ENCODE assay signal across 6 cellular contexts in the genomic region with DNA sequence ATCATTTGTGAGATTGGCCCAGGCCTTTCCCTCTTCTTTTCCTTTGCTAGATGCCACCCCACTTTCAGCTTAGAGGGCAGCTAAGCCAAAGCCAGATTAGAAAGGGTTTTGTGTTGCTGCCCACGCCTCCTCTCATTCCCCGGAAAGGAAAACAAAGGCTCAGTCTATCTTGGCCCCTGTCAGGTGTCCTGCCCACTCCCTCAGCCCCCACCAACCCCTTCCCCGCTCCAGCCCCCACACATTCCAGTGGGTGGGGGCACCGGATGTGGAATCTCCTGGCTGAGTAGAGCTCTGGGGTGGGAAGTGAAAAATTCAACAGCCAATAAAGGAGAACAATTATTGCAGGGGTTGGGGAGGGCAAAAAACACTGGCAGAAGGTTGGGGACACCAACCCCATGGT. TPM values are rescaled to one million over a fixed set of nuclear protein-coding genes. Genes with fewer than 3 reads are reported as not detected.
DNase-seq lines count a peak whose midpoint lies in the region; ATAC-seq and TF ChIP-seq lines count a peak whose summit lies in the region.

No MANE protein-coding gene starts in this region.

- no peak overlapping the region for H3K4me3 ChIP-seq in sigmoid colon

- H3K27me3 Mint-ChIP-seq in stimulated activated naive CD8-positive, alpha-beta T cell treated with anti-CD3 and anti-CD28 coated beads, Interleukin-15, amount 100 ng/mL, for 72 hours, result no peaks in the 10 kb centered on the region

- TF ChIP-seq EP300 in sigmoid colon (IDR thresholded peaks at IDR 0.05), result no peak

- H3K27me3 ChIP-seq in sigmoid colon, result no peaks in the 10 kb centered on the region

- peak overlapping the region in 1 of 2 donors; percentile 97 for H3K4me3 Mint-ChIP-seq in stimulated activated naive CD8-positive, alpha-beta T cell treated with anti-CD3 and anti-CD28 coated beads, Interleukin-15, amount 100 ng/mL, for 72 hours

- H3K4me1 ChIP-seq in sigmoid colon, result peaks cover 0 to 84% (median 80%) of the 10 kb centered on the region in 4 donors

- no peaks in the 10 kb centered on the region for H3K9me3 ChIP-seq in sigmoid colon

- ATAC-seq in HG03354 (IDR thresholded peaks at IDR 0.05; ENCODE audit: poor library complexity, severe bottlenecking, unreplicated experiment) (no peak), HG03095 (IDR thresholded peaks at IDR 0.05; ENCODE audit: unreplicated experiment) (no peak)
- ATAC-seq in stimulated activated naive CD8-positive, alpha-beta T cell treated with anti-CD3 and anti-CD28 coated beads, Interleukin-15, amount 100 ng/mL, for 72 hours, result no peak

- TF ChIP-seq POLR2A in sigmoid colon (IDR thresholded peaks at IDR 0.05), result no peak

- no peak overlapping the region for H3K27ac Mint-ChIP-seq in stimulated activated naive CD8-positive, alpha-beta T cell treated with anti-CD3 and anti-CD28 coated beads, Interleukin-15, amount 100 ng/mL, for 72 hours

- H3K27ac ChIP-seq in sigmoid colon, result peak overlapping the region; percentile 100

- H3K36me3 ChIP-seq in sigmoid colon, result no peaks in the 10 kb centered on the region

- intact Hi-C loops in sigmoid colon (cut with DNase I), result no loop called here

- H3K4me1 Mint-ChIP-seq in stimulated activated naive CD8-positive, alpha-beta T cell treated with anti-CD3 and anti-CD28 coated beads, Interleukin-15, amount 100 ng/mL, for 72 hours, result peaks cover 36% of the 10 kb centered on the region

- DNase-seq in M059J (ENCODE audit: low read depth) (peak; percentile 41), dermis blood vessel endothelial cell (peak; percentile 39), sigmoid colon (no peak)
- DNase-seq in stimulated activated naive CD8-positive, alpha-beta T cell treated with anti-CD3 and anti-CD28 coated beads, Interleukin-15, amount 100 ng/mL, for 72 hours, result no peak

- no peak for TF ChIP-seq CTCF in sigmoid colon (IDR thresholded peaks at IDR 0.05)

- H3K9me3 Mint-ChIP-seq in stimulated activated naive CD8-positive, alpha-beta T cell treated with anti-CD3 and anti-CD28 coated beads, Interleukin-15, amount 100 ng/mL, for 72 hours, result no peaks in the 10 kb centered on the region

- WGBS in sigmoid colon, 2 donors, result 34 to 63% methylated on average over 4 of the region's 4 CpGs

RNA-seq across cellular contexts. Expression of gene RDH5, which starts 2.2 kb away (rescaled TPM):
- total RNA-seq in M059J (2014; rRNA removed; shearing (Covaris generic)), result 2.0 and 3.2 TPM in 2 replicates
- 0.74 and 2.2 TPM in 2 replicates for total RNA-seq in dermis blood vessel endothelial cell
- total RNA-seq in sigmoid colon, result 10 to 100 TPM; 11.2 to 37.5 (median 32.1) TPM
- 10 to 100 TPM in 2 of 3 donors, 1 to 10 TPM in 1; 8.4 to 34.4 (median 27.1) TPM for polyA plus RNA-seq in sigmoid colon

RNA-seq across cellular contexts. Expression of gene BLOC1S1, which starts 2.2 kb away (rescaled TPM):
- total RNA-seq in M059J (2014; rRNA removed; shearing (Covaris generic)), result 115 and 120 TPM in 2 replicates
- 55.8 and 61.2 TPM in 2 replicates for total RNA-seq in dermis blood vessel endothelial cell
- total RNA-seq in sigmoid colon, result 100 to 1,000 TPM; 173 to 356 (median 317) TPM
- 100 to 1,000 TPM; 329 to 655 (median 634) TPM for polyA plus RNA-seq in sigmoid colon

RNA-seq across cellular contexts. Expression of gene ITGA7, which starts 10.3 kb away (rescaled TPM):
- total RNA-seq in M059J (2014; rRNA removed; shearing (Covaris generic)), result 4.2 and 7.9 TPM in 2 replicates
- total RNA-seq in dermis blood vessel endothelial cell (0.42 and 0.68 TPM in 2 replicates), sigmoid colon (100 to 1,000 TPM in 3 of 4 donors, 10 to 100 TPM in 1; 66.6 to 588 (median 204) TPM)
- 10 to 100 TPM in 1 of 3 donors, 1 to 10 TPM in 2; 1.8 to 21.0 (median 3.6) TPM for polyA plus RNA-seq in sigmoid colon

RNA-seq across cellular contexts. Expression of gene CD63, which starts 10.8 kb away (rescaled TPM):
- 1,074 and 1,218 TPM in 2 replicates for total RNA-seq in M059J (2014; rRNA removed; shearing (Covaris generic))
- total RNA-seq in dermis blood vessel endothelial cell (752 and 1,427 TPM in 2 replicates), sigmoid colon (100 to 1,000 TPM; 670 to 933 (median 849) TPM)
- polyA plus RNA-seq in sigmoid colon, result 1,000 to 10,000 TPM in 1 of 3 donors, 100 to 1,000 TPM in 2; 450 to 1,058 (median 486) TPM

RNA-seq across cellular contexts. Expression of gene GDF11, which starts 24.9 kb away (rescaled TPM):
- total RNA-seq in M059J (2014; rRNA removed; shearing (Covaris generic)), result 3.9 and 7.1 TPM in 2 replicates
- total RNA-seq in dermis blood vessel endothelial cell, result 1.4 and 5.9 TPM in 2 replicates
- 10 to 100 TPM in 1 of 4 donors, 1 to 10 TPM in 3; 4.3 to 12.2 (median 4.6) TPM for total RNA-seq in sigmoid colon
- 1 to 10 TPM; 1.2 to 3.9 (median 2.4) TPM for polyA plus RNA-seq in sigmoid colon

Comparison
In these comparisons a context has a peak if more than half of its experiments do, and no peak if none do; other contexts are left out.
1. DNase-seq: peak in M059J (single experiment) and dermis blood vessel endothelial cell (single experiment); none in sigmoid colon (single experiment) and stimulated activated naive CD8-positive, alpha-beta T cell treated with anti-CD3 and anti-CD28 coated beads, Interleukin-15, amount 100 ng/mL, for 72 hours (0 of 2).